1 cellular context compared by ENCODE assay signal in genomic region chr9:89648247-89649000, GRCh38.
A peak's percentile ranks its signal among the peaks of the same experiment; 100 is the strongest.
TF ChIP-seq lines count a peak whose summit lies in the region.

No MANE protein-coding gene starts in this region.

TF ChIP-seq in HepG2, 621 proteins besides CTCF, POLR2A, EP300 and RAD21 (continued from another document and continues in another):
- TF ChIP-seq SOX6 (IDR thresholded peaks at IDR 0.05) (no peak), SOX6 (CRISPR knock-in tag; IDR thresholded peaks at IDR 0.05) (peak; percentile 91), ZBTB33 (CRISPR knock-in tag; IDR thresholded peaks at IDR 0.05) (0 out of 2 replicates have a peak, but pooled peaks have one; percentile 50), SMARCE1 (IDR thresholded peaks at IDR 0.05; ENCODE audit: borderline replicate concordance) (no peak), ZNF772 (CRISPR knock-in tag; IDR thresholded peaks at IDR 0.05) (peak; percentile 64; the same call in 1 of the 2 replicates), ZNF275 (CRISPR knock-in tag; IDR thresholded peaks at IDR 0.05; ENCODE audit: borderline replicate concordance) (no peak; the same call in 1 of the 2 replicates), SNAPC5 (CRISPR knock-in tag; IDR thresholded peaks at IDR 0.05; ENCODE audit: borderline replicate concordance) (peak; percentile 53; the same call in 1 of the 2 replicates), SATB2 (CRISPR knock-in tag; IDR thresholded peaks at IDR 0.05) (no peak), RFXAP (CRISPR knock-in tag; IDR thresholded peaks at IDR 0.05; ENCODE audit: borderline replicate concordance) (peak; percentile 68), ELF1 (CRISPR knock-in tag; IDR thresholded peaks at IDR 0.05) (no peak), ZNF282 (IDR thresholded peaks at IDR 0.05; ENCODE audit: partially characterized antibody) (no peak), HMGA1 (CRISPR knock-in tag; conservative IDR thresholded peaks at IDR 0.05) (no peak), MLXIP (CRISPR knock-in tag; IDR thresholded peaks at IDR 0.05; ENCODE audit: borderline replicate concordance) (no peak), SALL1 (CRISPR knock-in tag; IDR thresholded peaks at IDR 0.05) (peak; percentile 77), ZNF567 (CRISPR knock-in tag; IDR thresholded peaks at IDR 0.05; ENCODE audit: borderline replicate concordance) (no peak), ZBTB34 (CRISPR knock-in tag; IDR thresholded peaks at IDR 0.05) (peak; percentile 90), RARG (CRISPR knock-in tag; IDR thresholded peaks at IDR 0.05; ENCODE audit: low read depth) (no peak), MAFF (IDR thresholded peaks at IDR 0.05; ENCODE audit: low read depth, low read length) (no peak), JUN (CRISPR knock-in tag; IDR thresholded peaks at IDR 0.05) (no peak), ZMYM2 (CRISPR knock-in tag; IDR thresholded peaks at IDR 0.05) (peak; percentile 50; the same call in 1 of the 2 replicates), ZNF556 (CRISPR knock-in tag; IDR thresholded peaks at IDR 0.05; ENCODE audit: borderline replicate concordance) (no peak; the same call in 1 of the 2 replicates), BRF2 (CRISPR knock-in tag; IDR thresholded peaks at IDR 0.05) (peak; percentile 77; the same call in 1 of the 2 replicates), RFX5 (IDR thresholded peaks at IDR 0.05; ENCODE audit: low read depth, low read length) (no peak), RBFOX2 (IDR thresholded peaks at IDR 0.05; ENCODE audit: low read depth, low read length) (no peak), SOX5 (CRISPR knock-in tag; IDR thresholded peaks at IDR 0.05; ENCODE audit: borderline replicate concordance) (peak; percentile 84; the same call in 1 of the 2 replicates), BRD4 (CRISPR knock-in tag; IDR thresholded peaks at IDR 0.05) (no peak), ZNF710 (CRISPR knock-in tag; IDR thresholded peaks at IDR 0.05; ENCODE audit: borderline replicate concordance) (peak; percentile 72), MYPOP (CRISPR knock-in tag; IDR thresholded peaks at IDR 0.05) (peak; percentile 80; the same call in 1 of the 2 replicates), HIVEP1 (CRISPR knock-in tag; IDR thresholded peaks at IDR 0.05) (no peak; the same call in 1 of the 2 replicates), MZF1 (CRISPR knock-in tag; IDR thresholded peaks at IDR 0.05; ENCODE audit: borderline replicate concordance) (no peak), DDIT3 (CRISPR knock-in tag; IDR thresholded peaks at IDR 0.05) (no peak), KLF16 (CRISPR knock-in tag; IDR thresholded peaks at IDR 0.05) (peak in 1 of 2 experiments; percentile 56; a peak in 1 of 4 replicates), ZNF687 (CRISPR knock-in tag; IDR thresholded peaks at IDR 0.05) (no peak; the same call in 1 of the 2 replicates), U2AF1 (optimal IDR thresholded peaks at IDR 0.05; ENCODE audit: low read depth, low read length) (no peak), NCOA2 (CRISPR knock-in tag; IDR thresholded peaks at IDR 0.05) (peak; percentile 92), PRPF4 (IDR thresholded peaks at IDR 0.05; ENCODE audit: low read depth, low read length, poor library complexity, severe bottlenecking) (no peak), ZFY (CRISPR knock-in tag; IDR thresholded peaks at IDR 0.05) (no peak), ZNF792 (CRISPR knock-in tag; IDR thresholded peaks at IDR 0.05) (no peak), MXD3 (CRISPR knock-in tag; IDR thresholded peaks at IDR 0.05) (no peak), ZNF547 (CRISPR knock-in tag; IDR thresholded peaks at IDR 0.05) (no peak), FOSL1 (CRISPR knock-in tag; IDR thresholded peaks at IDR 0.05; ENCODE audit: borderline replicate concordance) (no peak), ZBTB44 (CRISPR knock-in tag; IDR thresholded peaks at IDR 0.05) (no peak), JUNB (CRISPR knock-in tag; IDR thresholded peaks at IDR 0.05; ENCODE audit: borderline replicate concordance) (peak; percentile 81), NFATC3 (CRISPR knock-in tag; IDR thresholded peaks at IDR 0.05) (no peak), SRSF1 (optimal IDR thresholded peaks at IDR 0.05; ENCODE audit: low read depth, low read length) (no peak)
